ENCODE assay signal across 37 cellular contexts in the genomic region with DNA sequence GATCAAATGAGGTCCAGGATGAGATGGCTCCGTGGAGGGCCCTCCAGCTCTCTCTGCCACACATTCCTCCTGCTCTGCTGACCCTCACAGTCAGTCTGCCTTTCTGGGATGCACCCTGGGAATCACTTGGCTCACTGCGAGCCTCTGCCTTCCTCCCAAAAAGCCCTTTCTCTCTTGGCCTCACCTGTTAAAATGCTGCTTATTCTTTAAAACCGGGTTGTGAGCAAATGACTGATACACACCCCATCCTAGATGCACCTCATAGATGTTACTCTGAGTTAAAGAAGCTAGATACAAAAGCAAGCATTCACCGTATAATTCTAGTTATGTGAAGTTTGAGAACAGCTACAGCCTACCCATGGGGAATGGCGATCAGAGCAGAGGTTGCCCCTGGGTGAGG.
"Had no signal": no experiment of that assay in that cellular context is flagged by ENCODE, and none has a peak within 500 bp of the region (broad histone marks: within the 10 kb centered on the region; RNA-seq: fewer than 3 reads in every experiment).

No MANE protein-coding gene starts in this region.

- H3K27me3 ChIP-seq: ascending aorta, cardiac muscle cell had no signal

- H3K36me3 Mint-ChIP-seq: activated CD8-positive, alpha-beta memory T cell treated with anti-CD3 and anti-CD28 coated beads, Interleukin-2, amount 10 ng/mL, durations not matched to agents 7 days and 5 days; activated naive CD4-positive, alpha-beta T cell treated with anti-CD3 and anti-CD28 coated beads, Interleukin-2, amount 10 ng/mL, durations not matched to agents 7 days and 5 days; activated naive CD4-positive, alpha-beta T cell treated with anti-CD3 and anti-CD28 coated beads, Interleukin-2, amount 50 U/mL, for 24 hours; activated naive CD8-positive, alpha-beta T cell; activated naive CD8-positive, alpha-beta T cell treated with anti-CD3 and anti-CD28 coated beads, Interleukin-2, amount 10 ng/mL, durations not matched to agents 7 days and 5 days; brain; WTC11 had no signal

- H3K27ac Mint-ChIP-seq: activated CD4-positive, alpha-beta memory T cell treated with anti-CD3 and anti-CD28 coated beads, Interleukin-2, amount 10 ng/mL, durations not matched to agents 7 days and 5 days; activated CD4-positive, alpha-beta T cell treated with anti-CD3 and anti-CD28 coated beads for 36 hours; activated CD4-positive, alpha-beta T cell treated with anti-CD3 and anti-CD28 coated beads, Interleukin-2, amount 10 ng/mL, durations not matched to agents 7 days and 5 days; activated CD8-positive, alpha-beta memory T cell treated with anti-CD3 and anti-CD28 coated beads, Interleukin-2, amount 10 ng/mL, durations not matched to agents 7 days and 5 days; activated CD8-positive, alpha-beta T cell treated with anti-CD3 and anti-CD28 coated beads, Interleukin-2, amount 10 ng/mL, durations not matched to agents 7 days and 5 days; activated naive CD4-positive, alpha-beta T cell treated with anti-CD3 and anti-CD28 coated beads, Interleukin-2, amount 50 U/mL, for 24 hours; activated naive CD8-positive, alpha-beta T cell; activated naive CD8-positive, alpha-beta T cell treated with anti-CD3 and anti-CD28 coated beads, Interleukin-2, amount 10 ng/mL, durations not matched to agents 7 days and 5 days; activated naive CD8-positive, alpha-beta T cell treated with anti-CD3 and anti-CD28 coated beads, Interleukin-2, amount 50 U/mL, for 24 hours; activated T-cell treated with anti-CD3 and anti-CD28 coated beads, Interleukin-2, amount 50 U/mL, for 24 hours; activated T-helper 2 cell treated with anti-CD3 and anti-CD28 coated beads, Interferon-gamma antibody, Interleukin-2, Interleukin-4, amounts not matched to agents 10 μg/mL and 5 μg/mL and 100 μg/mL, durations not matched to agents 14 hours and 24 hours and 36 hours; brain; T-helper 1 cell treated with Interleukin-12 subunit alpha and Interleukin-12 subunit beta and Interleukin-4 antibody, amounts not matched to agents 30 μg/mL and 1 μg/mL, for 36 hours; T-helper 2 cell treated with Interferon-gamma antibody and Interleukin-4, amounts not matched to agents 5 μg/mL and 100 μg/mL, for 36 hours; WTC11 had no signal

- H3K4me3 ChIP-seq: ascending aorta, cardiac muscle cell had no signal

- H3K9me3 ChIP-seq: ascending aorta had no signal

- H3K9me3 Mint-ChIP-seq: activated CD4-positive, alpha-beta memory T cell treated with anti-CD3 and anti-CD28 coated beads, Interleukin-2, amount 10 ng/mL, durations not matched to agents 7 days and 5 days; activated CD4-positive, alpha-beta T cell treated with anti-CD3 and anti-CD28 coated beads, Interleukin-2, amount 10 ng/mL, durations not matched to agents 7 days and 5 days; activated naive CD4-positive, alpha-beta T cell treated with anti-CD3 and anti-CD28 coated beads, Interleukin-2, amount 10 ng/mL, durations not matched to agents 7 days and 5 days; activated naive CD4-positive, alpha-beta T cell treated with anti-CD3 and anti-CD28 coated beads, Interleukin-2, amount 50 U/mL, for 24 hours; activated naive CD8-positive, alpha-beta T cell treated with anti-CD3 and anti-CD28 coated beads, Interleukin-2, amount 10 ng/mL, durations not matched to agents 7 days and 5 days; activated naive CD8-positive, alpha-beta T cell treated with anti-CD3 and anti-CD28 coated beads, Interleukin-2, amount 50 U/mL, for 24 hours; activated T-cell treated with anti-CD3 and anti-CD28 coated beads, Interleukin-2, amount 50 U/mL, for 24 hours; activated T-helper 2 cell treated with anti-CD3 and anti-CD28 coated beads, Interferon-gamma antibody, Interleukin-2, Interleukin-4, amounts not matched to agents 10 μg/mL and 5 μg/mL and 100 μg/mL, durations not matched to agents 14 hours and 24 hours and 36 hours; T-helper 1 cell treated with Interleukin-12 subunit alpha and Interleukin-12 subunit beta and Interleukin-4 antibody, amounts not matched to agents 30 μg/mL and 1 μg/mL, for 36 hours; T-helper 2 cell treated with Interferon-gamma antibody and Interleukin-4, amounts not matched to agents 5 μg/mL and 100 μg/mL, for 36 hours; WTC11 had no signal

- H3K4me3 Mint-ChIP-seq: activated CD4-positive, alpha-beta memory T cell treated with anti-CD3 and anti-CD28 coated beads, Interleukin-2, amount 10 ng/mL, durations not matched to agents 7 days and 5 days; activated CD4-positive, alpha-beta T cell treated with anti-CD3 and anti-CD28 coated beads for 36 hours; activated CD4-positive, alpha-beta T cell treated with anti-CD3 and anti-CD28 coated beads, Interleukin-2, amount 10 ng/mL, durations not matched to agents 7 days and 5 days; activated CD8-positive, alpha-beta memory T cell treated with anti-CD3 and anti-CD28 coated beads, Interleukin-2, amount 10 ng/mL, durations not matched to agents 7 days and 5 days; activated CD8-positive, alpha-beta T cell treated with anti-CD3 and anti-CD28 coated beads, Interleukin-2, amount 10 ng/mL, durations not matched to agents 7 days and 5 days; activated naive CD4-positive, alpha-beta T cell treated with anti-CD3 and anti-CD28 coated beads, Interleukin-2, amount 10 ng/mL, durations not matched to agents 7 days and 5 days; activated naive CD4-positive, alpha-beta T cell treated with anti-CD3 and anti-CD28 coated beads, Interleukin-2, amount 50 U/mL, for 24 hours; activated naive CD8-positive, alpha-beta T cell; activated naive CD8-positive, alpha-beta T cell treated with anti-CD3 and anti-CD28 coated beads, Interleukin-2, amount 10 ng/mL, durations not matched to agents 7 days and 5 days; activated naive CD8-positive, alpha-beta T cell treated with anti-CD3 and anti-CD28 coated beads, Interleukin-2, amount 50 U/mL, for 24 hours; activated T-cell treated with anti-CD3 and anti-CD28 coated beads, Interleukin-2, amount 50 U/mL, for 24 hours; brain; T-helper 1 cell treated with Interleukin-12 subunit alpha and Interleukin-12 subunit beta and Interleukin-4 antibody, amounts not matched to agents 30 μg/mL and 1 μg/mL, for 36 hours; T-helper 2 cell treated with Interferon-gamma antibody and Interleukin-4, amounts not matched to agents 5 μg/mL and 100 μg/mL, for 36 hours; WTC11 had no signal

- H3K4me1 ChIP-seq: ascending aorta had no signal

- FAIRE-seq: bronchial epithelial cell, TTC549 had no signal

- DNase-seq: activated CD4-positive, alpha-beta memory T cell treated with anti-CD3 and anti-CD28 coated beads, Interleukin-2, amount 10 ng/mL, durations not matched to agents 7 days and 5 days; activated CD4-positive, alpha-beta T cell treated with anti-CD3 and anti-CD28 coated beads for 1 hour; activated CD4-positive, alpha-beta T cell treated with anti-CD3 and anti-CD28 coated beads for 36 hours; activated CD4-positive, alpha-beta T cell treated with anti-CD3 and anti-CD28 coated beads for 48 hours; activated CD4-positive, alpha-beta T cell treated with anti-CD3 and anti-CD28 coated beads, Interleukin-2, amount 10 ng/mL, durations not matched to agents 7 days and 5 days; activated CD4-positive, alpha-beta T cell treated with anti-CD3 and anti-CD28 coated beads, Interleukin-2, amount 50 U/mL, for 48 hours; activated CD4-positive, CD25-positive, alpha-beta regulatory T cell; activated CD8-positive, alpha-beta memory T cell treated with anti-CD3 and anti-CD28 coated beads for 24 hours; activated CD8-positive, alpha-beta memory T cell treated with anti-CD3 and anti-CD28 coated beads, Interleukin-2, amount 10 ng/mL, durations not matched to agents 7 days and 5 days; activated CD8-positive, alpha-beta memory T cell treated with anti-CD3 and anti-CD28 coated beads, Interleukin-2, amount 50 U/mL, for 48 hours; activated CD8-positive, alpha-beta T cell treated with anti-CD3 and anti-CD28 coated beads, Interleukin-2, amount 10 ng/mL, durations not matched to agents 7 days and 5 days; activated effector memory CD4-positive, alpha-beta T cell treated with Interleukin-2 at 50 U/mL for 16 hours; activated gamma-delta T cell; activated naive CD4-positive, alpha-beta T cell treated with anti-CD3 and anti-CD28 coated beads, Interleukin-2, amount 10 ng/mL, durations not matched to agents 7 days and 5 days; activated naive CD4-positive, alpha-beta T cell treated with Interleukin-2 at 50 U/mL for 16 hours; activated naive CD8-positive, alpha-beta T cell treated with anti-CD3 and anti-CD28 coated beads, Interleukin-2, amount 10 ng/mL, durations not matched to agents 7 days and 5 days; activated naive CD8-positive, alpha-beta T cell treated with anti-CD3 and anti-CD28 coated beads, Interleukin-2, amount 50 U/mL, for 24 hours; activated T-cell treated with anti-CD3 and anti-CD28 coated beads, Interleukin-2, amount 50 U/mL, for 24 hours; activated T-cell treated with anti-CD3 and anti-CD28 coated beads, Interleukin-2, amount 50 U/mL, for 48 hours; amygdala; anterior cingulate cortex; central memory CD4-positive, alpha-beta T cell; T-helper 1 cell; T-helper 2 cell; T-helper 9 cell; WERI-Rb-1 had no signal

- H3K36me3 ChIP-seq: ascending aorta, cardiac muscle cell, WERI-Rb-1 had no signal

- H3K4me1 Mint-ChIP-seq: activated CD4-positive, alpha-beta memory T cell treated with anti-CD3 and anti-CD28 coated beads, Interleukin-2, amount 10 ng/mL, durations not matched to agents 7 days and 5 days; activated CD4-positive, alpha-beta T cell treated with anti-CD3 and anti-CD28 coated beads for 36 hours; activated CD4-positive, alpha-beta T cell treated with anti-CD3 and anti-CD28 coated beads, Interleukin-2, amount 10 ng/mL, durations not matched to agents 7 days and 5 days; activated CD8-positive, alpha-beta memory T cell treated with anti-CD3 and anti-CD28 coated beads, Interleukin-2, amount 10 ng/mL, durations not matched to agents 7 days and 5 days; activated naive CD4-positive, alpha-beta T cell treated with anti-CD3 and anti-CD28 coated beads, Interleukin-2, amount 10 ng/mL, durations not matched to agents 7 days and 5 days; activated naive CD4-positive, alpha-beta T cell treated with anti-CD3 and anti-CD28 coated beads, Interleukin-2, amount 50 U/mL, for 24 hours; activated naive CD8-positive, alpha-beta T cell treated with anti-CD3 and anti-CD28 coated beads, Interleukin-2, amount 10 ng/mL, durations not matched to agents 7 days and 5 days; activated naive CD8-positive, alpha-beta T cell treated with anti-CD3 and anti-CD28 coated beads, Interleukin-2, amount 50 U/mL, for 24 hours had no signal

- H3K27me3 Mint-ChIP-seq: activated CD4-positive, alpha-beta memory T cell treated with anti-CD3 and anti-CD28 coated beads, Interleukin-2, amount 10 ng/mL, durations not matched to agents 7 days and 5 days; activated CD4-positive, alpha-beta T cell treated with anti-CD3 and anti-CD28 coated beads, Interleukin-2, amount 10 ng/mL, durations not matched to agents 7 days and 5 days; activated CD8-positive, alpha-beta memory T cell treated with anti-CD3 and anti-CD28 coated beads, Interleukin-2, amount 10 ng/mL, durations not matched to agents 7 days and 5 days; activated naive CD4-positive, alpha-beta T cell treated with anti-CD3 and anti-CD28 coated beads, Interleukin-2, amount 10 ng/mL, durations not matched to agents 7 days and 5 days; activated naive CD4-positive, alpha-beta T cell treated with anti-CD3 and anti-CD28 coated beads, Interleukin-2, amount 50 U/mL, for 24 hours; activated naive CD8-positive, alpha-beta T cell; activated naive CD8-positive, alpha-beta T cell treated with anti-CD3 and anti-CD28 coated beads, Interleukin-2, amount 10 ng/mL, durations not matched to agents 7 days and 5 days; activated T-cell treated with anti-CD3 and anti-CD28 coated beads, Interleukin-2, amount 50 U/mL, for 24 hours had no signal
